Comparison of ENCODE assay signal across 22 cellular contexts in genomic region chr11:59040607-59041006, GRCh38. TPM values are rescaled to one million over a fixed set of nuclear protein-coding genes. Genes with fewer than 3 reads are reported as not detected.
DNase-seq lines count a peak whose midpoint lies in the region; FAIRE-seq lines count a peak whose summit lies in the region.
"Had no signal": no experiment of that assay in that cellular context is flagged by ENCODE, and none has a peak within 500 bp of the region (broad histone marks: within the 10 kb centered on the region; RNA-seq: fewer than 3 reads in every experiment).

No MANE protein-coding gene starts in this region.

- H3K36me3 ChIP-seq in Karpas-422 (ENCODE audit: insufficient read depth, low read length) = no peaks in the 10 kb centered on the region
- H3K36me3 ChIP-seq: BLaER1 had no signal

- no peak overlapping the region for H3K9ac ChIP-seq in Karpas-422 (ENCODE audit: low read length)
- H3K9ac ChIP-seq: BLaER1, SK-N-SH had no signal

- H3K27ac ChIP-seq in Karpas-422 (ENCODE audit: low read length) = no peak overlapping the region
- H3K27ac ChIP-seq: BLaER1, PC-9 had no signal

- no peaks in the 10 kb centered on the region for H3K79me2 ChIP-seq in Karpas-422 (ENCODE audit: low read length)

- H3K4me3 ChIP-seq in Karpas-422 (ENCODE audit: low read length) = no peak overlapping the region
- H3K4me3 ChIP-seq: BLaER1, PC-9 had no signal

- H4K20me1 ChIP-seq in Karpas-422 (ENCODE audit: insufficient read depth, low read depth, low read length) = no peaks in the 10 kb centered on the region
- H4K20me1 ChIP-seq: BLaER1 had no signal

- DNase-seq in NCI-H748 (lab: John Stamatoyannopoulos, UW; ENCODE audit: unreplicated experiment) (peak; percentile 12), NCI-H748 treated with DMSO at 0.1 percent for 48 hours (lab: John Stamatoyannopoulos, UW) (no peak), NCI-H345 (lab: John Stamatoyannopoulos, UW) (peak; percentile 38), SHP77 (lab: John Stamatoyannopoulos, UW) (peak; percentile 11 to 12), RCC 7860 (ENCODE audit: low spot score) (no peak), UCSD-AML1 (lab: John Stamatoyannopoulos, UW; ENCODE audit: unreplicated experiment) (no peak), Karpas-422 (no peak), GM19240 (ENCODE audit: insufficient read length, low spot score) (no peak)
- DNase-seq: CD8-positive, alpha-beta T cell; H7; KG1; NCI-H1048; NCI-H1694 treated with DMSO at 0.1 percent for 48 hours; NCI-H524; PC-9; SK-N-SH; T-cell had no signal

- no peaks in the 10 kb centered on the region for H3K9me2 ChIP-seq in Karpas-422 (replicated peaks; ENCODE audit: insufficient read depth, low read length)
- H3K9me2 ChIP-seq: SK-N-SH had no signal

- H3K9me3 ChIP-seq in Karpas-422 (ENCODE audit: low read length) = no peaks in the 10 kb centered on the region
- H3K9me3 ChIP-seq: SK-N-SH had no signal

- H3K4me1 ChIP-seq in Karpas-422 (ENCODE audit: low read length) = peaks cover 8% of the 10 kb centered on the region; the same call in 1 of the 2 replicates
- H3K4me1 ChIP-seq: BLaER1 had no signal

- no peaks in the 10 kb centered on the region for H3K27me3 ChIP-seq in Karpas-422 (ENCODE audit: low read length)
- H3K27me3 ChIP-seq: BLaER1 had no signal

- no peak overlapping the region for H3K4me2 ChIP-seq in Karpas-422 (ENCODE audit: low read depth, low read length, poor library complexity, severe bottlenecking)
- H3K4me2 ChIP-seq: BLaER1, PC-9, SK-N-SH had no signal

- no peak overlapping the region for H2AFZ ChIP-seq in Karpas-422 (ENCODE audit: low read length)
- H2AFZ ChIP-seq: PC-9 had no signal

- no peak for FAIRE-seq in RCC 7860 (lab: Jason Lieb, UNC)
- FAIRE-seq: A204.1, D721Med, HepG2 had no signal

RNA-seq across cellular contexts. Expression of gene GLYATL1B, which starts 45.5 kb away (rescaled TPM):
- not detected in 2 replicates for total RNA-seq in Karpas-422 (2014; rRNA removed; shearing (Covaris generic); ENCODE audit: low replicate concordance)
- total RNA-seq: CD8-positive, alpha-beta T cell; H7; HepG2; M059J; PC-9; T-cell had no signal

Comparison
In these comparisons a context has a peak if more than half of its experiments do, and no peak if none do; other contexts are left out.
1. DNase-seq: peak in NCI-H748 (single experiment), NCI-H345 (single experiment) and SHP77 (2 of 2); none in NCI-H748 treated with DMSO at 0.1 percent for 48 hours (single experiment), RCC 7860 (single experiment), UCSD-AML1 (single experiment), Karpas-422 (single experiment) and GM19240 (single experiment).